In the genomic region with DNA sequence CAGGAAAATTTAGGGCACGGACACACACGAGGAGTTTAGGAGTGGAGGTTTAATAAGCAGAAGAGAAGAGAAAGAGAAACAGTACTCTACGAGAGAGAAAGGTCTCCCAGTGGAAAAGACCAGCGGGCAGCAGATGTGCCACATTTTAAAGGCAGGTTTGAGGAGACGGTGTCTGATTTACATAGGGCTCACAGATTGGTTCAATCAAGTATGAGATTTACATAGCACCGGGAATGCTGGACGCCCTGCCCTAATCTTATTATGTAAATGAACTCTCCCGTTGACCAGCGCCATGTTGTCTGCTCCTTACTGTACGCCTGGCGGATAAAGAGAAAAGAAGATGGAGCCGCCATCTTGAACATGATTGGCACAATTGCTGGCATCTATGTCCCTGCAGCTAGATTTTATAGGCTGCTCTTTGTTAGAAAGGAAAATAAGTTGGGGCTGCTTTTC, we compare ENCODE assay signal across 1 cellular context.
TF ChIP-seq lines count a peak whose summit lies in the region.

No MANE protein-coding gene starts in this region.

TF ChIP-seq in IMR-90, 13 proteins besides CTCF, POLR2A, EP300 and RAD21:
- TF ChIP-seq CHD1 (IDR thresholded peaks at IDR 0.05; ENCODE audit: low read depth, low read length) (no peak), CEBPB (IDR thresholded peaks at IDR 0.05; ENCODE audit: low read depth, low read length) (no peak), MXI1 (IDR thresholded peaks at IDR 0.05; ENCODE audit: borderline replicate concordance, low read depth, low read length) (no peak), RFX5 (IDR thresholded peaks at IDR 0.05; ENCODE audit: low read depth, low read length) (no peak), NFE2L2 (IDR thresholded peaks at IDR 0.05; ENCODE audit: low read depth, low read length) (no peak), MAFK (IDR thresholded peaks at IDR 0.05; ENCODE audit: low read depth, low read length) (no peak), FOS (IDR thresholded peaks at IDR 0.05; ENCODE audit: low read depth, low read length) (no peak), SMC3 (IDR thresholded peaks at IDR 0.05; ENCODE audit: low read depth, low read length) (no peak), BHLHE40 (IDR thresholded peaks at IDR 0.05; ENCODE audit: low read depth, low read length) (no peak), RCOR1 (IDR thresholded peaks at IDR 0.05; ENCODE audit: insufficient replicate concordance, low read length) (no peak), MAZ (IDR thresholded peaks at IDR 0.05; ENCODE audit: borderline replicate concordance, low read depth, low read length) (no peak), ELK1 (IDR thresholded peaks at IDR 0.05; ENCODE audit: borderline replicate concordance, low read depth, low read length) (no peak)
- TF ChIP-seq, protein P1, sequence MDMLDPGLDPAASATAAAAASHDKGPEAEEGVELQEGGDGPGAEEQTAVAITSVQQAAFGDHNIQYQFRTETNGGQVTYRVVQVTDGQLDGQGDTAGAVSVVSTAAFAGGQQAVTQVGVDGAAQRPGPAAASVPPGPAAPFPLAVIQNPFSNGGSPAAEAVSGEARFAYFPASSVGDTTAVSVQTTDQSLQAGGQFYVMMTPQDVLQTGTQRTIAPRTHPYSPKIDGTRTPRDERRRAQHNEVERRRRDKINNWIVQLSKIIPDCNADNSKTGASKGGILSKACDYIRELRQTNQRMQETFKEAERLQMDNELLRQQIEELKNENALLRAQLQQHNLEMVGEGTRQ (IDR thresholded peaks at IDR 0.05; ENCODE audit: low read depth, low read length) = no peak
